In the genomic region with DNA sequence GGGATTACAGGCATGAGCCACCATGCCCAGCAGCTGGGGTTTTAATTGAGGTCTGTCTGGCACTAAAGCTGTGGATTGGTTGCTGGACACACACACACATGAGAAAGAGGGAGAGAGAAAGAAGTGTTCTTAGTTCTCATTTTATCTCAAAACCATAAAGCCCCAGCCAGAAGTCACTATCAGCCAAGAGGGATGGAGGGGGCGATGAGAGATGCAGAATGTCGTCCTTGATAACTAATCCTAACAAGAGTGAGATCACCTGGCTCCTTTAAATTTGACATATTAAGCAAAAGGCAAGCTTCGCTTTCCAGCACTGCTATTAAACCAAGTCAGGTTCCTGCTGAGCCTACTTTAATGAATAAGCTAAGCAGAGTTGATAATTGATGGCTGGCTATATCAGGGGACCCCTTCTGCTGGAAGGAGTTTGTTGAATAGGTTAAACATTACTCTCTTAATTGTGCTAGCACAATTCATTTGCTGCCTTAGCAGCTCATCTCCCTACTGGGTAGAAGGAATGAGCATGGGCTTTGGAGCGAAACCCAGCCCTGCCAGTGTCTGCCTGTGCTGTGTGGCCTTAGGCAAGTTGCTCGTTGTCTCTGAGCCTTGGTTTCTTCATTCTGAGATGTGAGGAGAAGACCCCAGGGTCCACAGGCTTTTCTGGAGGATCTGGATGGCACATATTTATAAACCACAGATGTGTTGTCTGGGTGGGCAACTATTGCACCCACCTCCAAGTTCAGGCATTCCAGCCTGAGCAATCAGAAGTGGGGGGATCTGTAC, we compare ENCODE assay signal across 28 cellular contexts. TPM values are rescaled to one million over a fixed set of nuclear protein-coding genes. Genes with fewer than 3 reads are reported as not detected.
"Had no signal": no experiment of that assay in that cellular context is flagged by ENCODE, and none has a peak within 500 bp of the region (broad histone marks: within the 10 kb centered on the region; RNA-seq: fewer than 3 reads in every experiment).

No MANE protein-coding gene starts in this region.

- H3K4me3 Mint-ChIP-seq: activated CD4-positive, alpha-beta memory T cell treated with anti-CD3 and anti-CD28 coated beads for 36 hours; activated CD4-positive, alpha-beta T cell treated with anti-CD3 and anti-CD28 coated beads, Interleukin-2, amount 10 ng/mL, durations not matched to agents 7 days and 5 days; activated naive CD8-positive, alpha-beta T cell; activated T-cell treated with anti-CD3 and anti-CD28 coated beads, Interleukin-2, amount 50 U/mL, for 4 hours; T-helper 1 cell treated with Interleukin-12 subunit alpha and Interleukin-12 subunit beta and Interleukin-4 antibody, amounts not matched to agents 30 μg/mL and 1 μg/mL, for 36 hours had no signal

- H3K27ac Mint-ChIP-seq: activated CD4-positive, alpha-beta memory T cell treated with anti-CD3 and anti-CD28 coated beads for 36 hours; activated CD4-positive, alpha-beta T cell treated with anti-CD3 and anti-CD28 coated beads, Interleukin-2, amount 10 ng/mL, durations not matched to agents 7 days and 5 days; activated naive CD8-positive, alpha-beta T cell; T-helper 1 cell treated with Interleukin-12 subunit alpha and Interleukin-12 subunit beta and Interleukin-4 antibody, amounts not matched to agents 30 μg/mL and 1 μg/mL, for 36 hours had no signal

- FAIRE-seq: astrocyte had no signal

- H3K4me3 ChIP-seq: MG63, SJCRH30 had no signal

- H3K4me1 Mint-ChIP-seq: activated CD4-positive, alpha-beta T cell treated with anti-CD3 and anti-CD28 coated beads, Interleukin-2, amount 10 ng/mL, durations not matched to agents 7 days and 5 days had no signal

- H3K9me3 ChIP-seq: MG63, SJCRH30 had no signal

- H3K27ac ChIP-seq: brain microvascular endothelial cell, SJCRH30, VCaP had no signal

- H3K9me3 Mint-ChIP-seq: activated CD4-positive, alpha-beta memory T cell treated with anti-CD3 and anti-CD28 coated beads for 36 hours; activated CD4-positive, alpha-beta T cell treated with anti-CD3 and anti-CD28 coated beads, Interleukin-2, amount 10 ng/mL, durations not matched to agents 7 days and 5 days; activated T-cell treated with anti-CD3 and anti-CD28 coated beads, Interleukin-2, amount 50 U/mL, for 4 hours; T-helper 1 cell treated with Interleukin-12 subunit alpha and Interleukin-12 subunit beta and Interleukin-4 antibody, amounts not matched to agents 30 μg/mL and 1 μg/mL, for 36 hours had no signal

- DNase-seq: activated CD4-positive, alpha-beta memory T cell treated with anti-CD3 and anti-CD28 coated beads for 36 hours; activated CD4-positive, alpha-beta T cell treated with anti-CD3 and anti-CD28 coated beads, Interleukin-2, amount 10 ng/mL, durations not matched to agents 7 days and 5 days; activated CD4-positive, CD25-positive, alpha-beta regulatory T cell; activated CD8-positive, alpha-beta memory T cell treated with anti-CD3 and anti-CD28 coated beads for 24 hours; activated effector memory CD4-positive, alpha-beta T cell treated with anti-CD3 and anti-CD28 coated beads, Interleukin-2, amount 50 U/mL, for 16 hours; activated naive CD4-positive, alpha-beta T cell treated with Interleukin-2 at 50 U/mL for 16 hours; activated T-cell treated with anti-CD3 and anti-CD28 coated beads, Interleukin-2, amount 50 U/mL, for 4 hours; amygdala; brain microvascular endothelial cell; cerebellar nuclear complex; MG63; MV-4-11; NCI-H1092 treated with DMSO at 0.1 percent for 48 hours; NCI-H1436 treated with DMSO at 0.1 percent for 48 hours; NCI-H187; NCI-H2171; NCI-H2227 treated with DMSO at 0.1 percent for 48 hours; NCI-H446 treated with DMSO at 0.1 percent for 48 hours; NCI-H524 treated with DMSO at 0.1 percent for 48 hours; NCI-H774; NK-92 treated with Interleukin-12 subunit alpha and Interleukin-12 subunit beta, amount 100 ng/mL, for 24 hours; OCI-M1; RPMI8226 had no signal

- H3K36me3 ChIP-seq: brain microvascular endothelial cell, MG63, SJCRH30 had no signal

- H3K36me3 Mint-ChIP-seq: activated CD4-positive, alpha-beta memory T cell treated with anti-CD3 and anti-CD28 coated beads for 36 hours; activated naive CD8-positive, alpha-beta T cell had no signal

RNA-seq across cellular contexts. Expression of gene ALPL, which starts 50.8 kb away (rescaled TPM):
- total RNA-seq: activated CD4-positive, alpha-beta memory T cell treated with anti-CD3 and anti-CD28 coated beads for 36 hours; activated CD4-positive, alpha-beta T cell treated with anti-CD3 and anti-CD28 coated beads, Interleukin-2, amount 10 ng/mL, durations not matched to agents 7 days and 5 days had no signal
